Comparison of ENCODE assay signal across 14 cellular contexts in genomic region chr12:80838708-80839107, GRCh38.
DNase-seq lines count a peak whose midpoint lies in the region; ATAC-seq and TF ChIP-seq lines count a peak whose summit lies in the region.
"Had no signal": no experiment of that assay in that cellular context is flagged by ENCODE, and none has a peak within 500 bp of the region (broad histone marks: within the 10 kb centered on the region; RNA-seq: fewer than 3 reads in every experiment).

No MANE protein-coding gene starts in this region.

- in situ Hi-C loops in ACHN (cut with HindIII; ENCODE audit: low pct_ligation_motif_present, low pct_unique_long_range_greater_than_20kb, low sequenced_read_pairs), result no loop called here

- no peaks in the 10 kb centered on the region for H3K27me3 ChIP-seq in hepatocyte
- H3K27me3 ChIP-seq: sigmoid colon had no signal

- H2AFZ ChIP-seq in hepatocyte, result no peak overlapping the region

- no peaks in the 10 kb centered on the region for H3K36me3 ChIP-seq in hepatocyte (replicated peaks; ENCODE audit: insufficient read depth, low read depth)
- H3K36me3 ChIP-seq: sigmoid colon had no signal

- peak; percentile 58 for ATAC-seq in GM18498 (IDR thresholded peaks at IDR 0.05; ENCODE audit: unreplicated experiment)
- ATAC-seq in GM21515 (IDR thresholded peaks at IDR 0.05; ENCODE audit: unreplicated experiment), result peak; percentile 60
- no peak for ATAC-seq in GM21360 (IDR thresholded peaks at IDR 0.05; ENCODE audit: unreplicated experiment)
- ATAC-seq in HG03175 (IDR thresholded peaks at IDR 0.05; ENCODE audit: unreplicated experiment), result no peak
- ATAC-seq: SK-N-SH treated with all-trans-retinoic acid at 6 μM for 48 hours had no signal

- no peak overlapping the region for H3K4me2 ChIP-seq in hepatocyte

- no peak overlapping the region for H3K4me3 ChIP-seq in hepatocyte
- H3K4me3 ChIP-seq: sigmoid colon had no signal

- H3K9me2 ChIP-seq in hepatocyte (replicated peaks; ENCODE audit: insufficient read depth), result no peaks in the 10 kb centered on the region

- no peaks in the 10 kb centered on the region for H3K79me2 ChIP-seq in hepatocyte

- H3K4me1 ChIP-seq in hepatocyte (ENCODE audit: insufficient read depth), result peaks cover 14% of the 10 kb centered on the region

- DNase-seq in NCI-H187 (lab: John Stamatoyannopoulos, UW) (peak; percentile 25 to 74), hepatocyte (ENCODE audit: low spot score) (no peak), ACHN (no peak), SHP77 (lab: John Stamatoyannopoulos, UW) (no peak)
- DNase-seq: activated CD4-positive, alpha-beta T cell treated with anti-CD3 and anti-CD28 coated beads, Interleukin-2, amount 50 U/mL, for 48 hours; effector memory CD4-positive, alpha-beta T cell; hippocampal formation; NCI-H446; sigmoid colon had no signal

- no peak for TF ChIP-seq CTCF in hepatocyte (IDR thresholded peaks at IDR 0.05; ENCODE audit: poor library complexity)

- 27% methylated on average over 1 of the region's 1 CpG for whole genome bisulfite sequencing in hepatocyte (ENCODE audit: low lambda C conversion rate, missing lambda C conversion rate)

- no peaks in the 10 kb centered on the region for H4K20me1 ChIP-seq in hepatocyte (ENCODE audit: insufficient read depth, poor library complexity, severe bottlenecking)

- H3K9me3 ChIP-seq in hepatocyte (ENCODE audit: low read depth), result no peaks in the 10 kb centered on the region
- H3K9me3 ChIP-seq: sigmoid colon had no signal

- peak overlapping the region; percentile 65 for H3K27ac ChIP-seq in hepatocyte
- H3K27ac ChIP-seq: sigmoid colon had no signal

Comparison
In these comparisons a context has a peak if more than half of its experiments do, and no peak if none do; other contexts are left out.
1. ATAC-seq: peak in GM18498 (single experiment) and GM21515 (single experiment); none in GM21360 (single experiment) and HG03175 (single experiment).
2. DNase-seq: peak in NCI-H187 (2 of 2); none in hepatocyte (single experiment), ACHN (single experiment) and SHP77 (0 of 2).